Comparison of ENCODE assay signal across 1 cellular context in genomic region chr11:72776117-72776843, GRCh38.
TF ChIP-seq lines count a peak whose summit lies in the region.

No MANE protein-coding gene starts in this region.

TF ChIP-seq in K562, 482 proteins besides CTCF, POLR2A, EP300 and RAD21 (continued from another document and continues in another):
- TF ChIP-seq VEZF1 (CRISPR knock-in tag; IDR thresholded peaks at IDR 0.05) (peak; percentile 60), CTBP1 (IDR thresholded peaks at IDR 0.05; ENCODE audit: borderline replicate concordance) (peak; percentile 64; the same call in 1 of the 2 replicates), RBM14 (IDR thresholded peaks at IDR 0.05; ENCODE audit: borderline replicate concordance, insufficient read depth, low read depth, low read length) (no peak), SMARCE1 (IDR thresholded peaks at IDR 0.05) (peak; percentile 91), U2AF1 (optimal IDR thresholded peaks at IDR 0.05; ENCODE audit: low read depth, low read length) (no peak), ZNF24 (IDR thresholded peaks at IDR 0.05) (peak; percentile 66; the same call in 1 of the 2 replicates), ARID3A (IDR thresholded peaks at IDR 0.05; ENCODE audit: borderline replicate concordance, low read depth, low read length) (0 out of 2 replicates have a peak, but pooled peaks have one; percentile 57), ZNF445 (CRISPR knock-in tag; IDR thresholded peaks at IDR 0.05; ENCODE audit: low read depth) (0 out of 2 replicates have a peak, but pooled peaks have one; percentile 27), ZNF133 (CRISPR knock-in tag; IDR thresholded peaks at IDR 0.05) (no peak), TRIM24 (IDR thresholded peaks at IDR 0.05) (peak; percentile 63 to 82; a peak in 3 of 4 replicates), FOXP1 (CRISPR knock-in tag; IDR thresholded peaks at IDR 0.05) (no peak), HOXB6 (CRISPR knock-in tag; IDR thresholded peaks at IDR 0.05; ENCODE audit: borderline replicate concordance) (no peak), E2F8 (IDR thresholded peaks at IDR 0.05; ENCODE audit: low read depth, partially characterized antibody) (no peak), NFRKB (IDR thresholded peaks at IDR 0.05; ENCODE audit: low read depth) (peak; percentile 87), ILK (tag; IDR thresholded peaks at IDR 0.05; ENCODE audit: borderline replicate concordance, low read depth) (no peak), RBM34 (IDR thresholded peaks at IDR 0.05; ENCODE audit: borderline replicate concordance, insufficient read depth, low read length) (no peak), TAF1 (IDR thresholded peaks at IDR 0.05; ENCODE audit: control insufficient read depth, extremely low read depth, insufficient read depth, low read length, severe bottlenecking) (peak; percentile 57), MGA (IDR thresholded peaks at IDR 0.05) (peak; percentile 52; the same call in 1 of the 2 replicates), TFE3 (CRISPR knock-in tag; IDR thresholded peaks at IDR 0.05) (no peak), ZNF318 (IDR thresholded peaks at IDR 0.05; ENCODE audit: borderline replicate concordance in 1 of 2, low read depth in 1 of 2) (0 out of 4 replicates have a peak, but pooled peaks of 1 of the 2 experiments have one; percentile 44), PTRF (tag; IDR thresholded peaks at IDR 0.05) (peak; percentile 54; the same call in 1 of the 2 replicates), ZKSCAN1 (IDR thresholded peaks at IDR 0.05; ENCODE audit: low read depth, low read length) (peak; percentile 63)
